ENCODE assay signal across 1 cellular context in genomic region chr3:186152889-186153292, GRCh38.
TF ChIP-seq lines count a peak whose summit lies in the region.

No MANE protein-coding gene starts in this region.

TF ChIP-seq in GM12878, 131 proteins besides CTCF, POLR2A, EP300 and RAD21 (continued from another document):
- TF ChIP-seq REST (IDR thresholded peaks at IDR 0.05; ENCODE audit: low read depth, low read length) (no peak), RUNX3 (IDR thresholded peaks at IDR 0.05; ENCODE audit: low read length) (peak; percentile 82), MYB (IDR thresholded peaks at IDR 0.05; ENCODE audit: borderline replicate concordance, low read depth, low read length) (no peak), CBFB (IDR thresholded peaks at IDR 0.05; ENCODE audit: low read depth) (0 out of 2 replicates have a peak, but pooled peaks have one; percentile 36), MTA2 (IDR thresholded peaks at IDR 0.05; ENCODE audit: low read depth) (peak; percentile 83), CREM (IDR thresholded peaks at IDR 0.05; ENCODE audit: low read depth) (peak; percentile 61; the same call in 1 of the 2 replicates), BCL11A (IDR thresholded peaks at IDR 0.05; ENCODE audit: low read depth, low read length) (peak; percentile 60; the same call in 1 of the 2 replicates), PAX5 (IDR thresholded peaks at IDR 0.05; ENCODE audit: borderline replicate concordance, low read depth, low read length) (no peak), PML (IDR thresholded peaks at IDR 0.05; ENCODE audit: low read length) (0 out of 2 replicates have a peak, but pooled peaks have one; percentile 47), ZNF384 (IDR thresholded peaks at IDR 0.05; ENCODE audit: borderline replicate concordance, low read depth, low read length) (peak; percentile 66; the same call in 1 of the 2 replicates), JUNB (IDR thresholded peaks at IDR 0.05) (peak; percentile 80), HDAC2 (IDR thresholded peaks at IDR 0.05) (no peak)
TF ChIP-seq in GM12878: peak in this region for 31.
